In the genomic region with DNA sequence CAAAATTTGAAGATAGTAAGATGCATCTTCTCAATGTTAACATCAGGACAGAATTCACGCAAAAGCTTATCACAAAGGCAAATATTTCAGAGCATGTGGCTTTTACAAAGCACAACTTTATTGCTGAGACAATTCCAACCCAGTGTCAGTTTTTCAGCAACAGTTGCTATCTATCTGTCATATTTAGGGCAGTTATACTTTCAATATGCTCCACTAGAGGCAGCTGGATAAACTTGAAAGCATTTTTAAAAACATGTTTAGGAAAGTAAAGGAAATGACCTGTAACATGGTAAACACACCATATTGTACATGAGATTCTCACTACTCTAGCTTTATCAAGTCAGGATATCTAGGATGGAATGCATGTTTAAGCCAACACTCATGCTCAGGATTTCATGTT, we compare ENCODE assay signal across 17 cellular contexts.
"Had no signal": no experiment of that assay in that cellular context is flagged by ENCODE, and none has a peak within 500 bp of the region (broad histone marks: within the 10 kb centered on the region; RNA-seq: fewer than 3 reads in every experiment).

No MANE protein-coding gene starts in this region.

- DNase-seq: activated CD4-positive, alpha-beta T cell treated with anti-CD3 and anti-CD28 coated beads for 36 hours; activated CD4-positive, alpha-beta T cell treated with anti-CD3 and anti-CD28 coated beads, Interleukin-2, amount 50 U/mL, for 48 hours; activated gamma-delta T cell treated with Interleukin-2 at 50 U/mL for 16 hours; activated T-cell treated with anti-CD3 and anti-CD28 coated beads for 4 hours; foreskin keratinocyte; hypothalamus; retina; stimulated activated CD4-positive, alpha-beta T cell treated with anti-CD3 and anti-CD28 coated beads, Interleukin-2, amount 100 ng/mL, for 24 hours; stimulated activated naive CD8-positive, alpha-beta T cell treated with anti-CD3 and anti-CD28 coated beads, Interleukin-15, Interleukin-2, amounts not matched to agents 100 U/mL and 50 U/mL, for 24 hours; substantia nigra; T-helper 2 cell; tibial artery had no signal

- H3K27ac ChIP-seq: foreskin keratinocyte, tibial artery had no signal

- H3K36me3 Mint-ChIP-seq: activated naive CD4-positive, alpha-beta T cell treated with anti-CD3 and anti-CD28 coated beads, Interleukin-2, amount 50 U/mL, for 72 hours; WTC11 had no signal

- H3K9me3 Mint-ChIP-seq: activated naive CD4-positive, alpha-beta T cell treated with anti-CD3 and anti-CD28 coated beads, Interleukin-2, amount 50 U/mL, for 72 hours; activated T-helper 1 cell treated with anti-CD3 and anti-CD28 coated beads, Interleukin-12 subunit alpha, Interleukin-12 subunit beta, Interleukin-2, Interleukin-4 antibody, amounts not matched to agents 30 ng/mL and 10 ng/mL and 1 ng/mL, durations not matched to agents 14 hours and 24 hours and 36 hours had no signal

- H3K36me3 ChIP-seq: tibial artery had no signal

- H3K27me3 ChIP-seq: foreskin keratinocyte, tibial artery had no signal

- H3K4me3 Mint-ChIP-seq: activated CD4-positive, alpha-beta T cell treated with anti-CD3 and anti-CD28 coated beads for 36 hours; activated T-helper 1 cell treated with anti-CD3 and anti-CD28 coated beads, Interleukin-12 subunit alpha, Interleukin-12 subunit beta, Interleukin-2, Interleukin-4 antibody, amounts not matched to agents 30 ng/mL and 10 ng/mL and 1 ng/mL, durations not matched to agents 14 hours and 24 hours and 36 hours; neural crest cell; WTC11 had no signal

- H3K4me1 Mint-ChIP-seq: activated CD4-positive, alpha-beta T cell treated with anti-CD3 and anti-CD28 coated beads for 36 hours; neural crest cell had no signal

- H3K4me3 ChIP-seq: tibial artery had no signal

- H3K9me3 ChIP-seq: tibial artery had no signal

- H3K27ac Mint-ChIP-seq: activated CD4-positive, alpha-beta T cell treated with anti-CD3 and anti-CD28 coated beads for 36 hours; activated naive CD4-positive, alpha-beta T cell treated with anti-CD3 and anti-CD28 coated beads, Interleukin-2, amount 50 U/mL, for 72 hours; activated T-helper 1 cell treated with anti-CD3 and anti-CD28 coated beads, Interleukin-12 subunit alpha, Interleukin-12 subunit beta, Interleukin-2, Interleukin-4 antibody, amounts not matched to agents 30 ng/mL and 10 ng/mL and 1 ng/mL, durations not matched to agents 14 hours and 24 hours and 36 hours; WTC11 had no signal

- H3K4me1 ChIP-seq: foreskin keratinocyte, tibial artery had no signal

- ATAC-seq: activated CD4-positive, alpha-beta T cell treated with anti-CD3 and anti-CD28 coated beads for 36 hours; activated naive CD4-positive, alpha-beta T cell treated with anti-CD3 and anti-CD28 coated beads, Interleukin-2, amount 50 U/mL, for 72 hours; foreskin keratinocyte; left lobe of liver; stimulated activated naive CD8-positive, alpha-beta T cell treated with anti-CD3 and anti-CD28 coated beads, Interleukin-15, Interleukin-2, amounts not matched to agents 100 U/mL and 50 U/mL, for 24 hours; WTC11 had no signal
